In the genomic region with DNA sequence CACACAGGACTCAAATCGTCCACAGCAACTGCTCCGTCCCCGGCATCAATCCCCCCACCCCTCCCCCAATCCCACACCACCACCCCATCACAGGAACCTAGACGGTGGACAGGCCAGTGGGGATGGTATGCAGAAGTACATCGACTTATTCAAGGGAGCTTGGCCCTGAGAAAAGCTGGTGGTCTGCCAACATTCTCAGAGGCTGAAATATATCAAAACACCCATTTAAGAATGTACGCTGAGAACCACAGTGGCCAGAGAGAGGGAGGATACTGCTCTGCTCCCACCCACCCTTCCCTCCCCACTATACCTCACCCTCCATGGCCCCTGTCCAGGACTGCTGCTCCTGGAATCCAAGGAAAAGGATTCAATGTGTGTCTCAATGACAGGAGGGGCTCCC, we compare ENCODE assay signal across 19 cellular contexts. TPM values are rescaled to one million over a fixed set of nuclear protein-coding genes. Genes with fewer than 3 reads are reported as not detected.
DNase-seq lines count a peak whose midpoint lies in the region; ATAC-seq and TF ChIP-seq lines count a peak whose summit lies in the region.
"Had no signal": no experiment of that assay in that cellular context is flagged by ENCODE, and none has a peak within 500 bp of the region (broad histone marks: within the 10 kb centered on the region; RNA-seq: fewer than 3 reads in every experiment).

No MANE protein-coding gene starts in this region.

- peaks cover 47% of the 10 kb centered on the region for H3K4me1 Mint-ChIP-seq in endodermal cell
- peaks cover 45 to 49% (median 47%) of the 10 kb centered on the region in 3 donors for H3K4me1 Mint-ChIP-seq in naive B cell

- H3K27ac Mint-ChIP-seq in endodermal cell (no peak overlapping the region), naive B cell (peak overlapping the region in 5 of 6 donors; percentile 76 to 96 (median 89))
- H3K27ac Mint-ChIP-seq: activated CD8-positive, alpha-beta T cell treated with anti-CD3 and anti-CD28 coated beads for 36 hours; activated T-cell treated with anti-CD3 and anti-CD28 coated beads, Interleukin-2, amount 50 U/mL, for 72 hours had no signal

- TF ChIP-seq CTCF in AG04450 (IDR thresholded peaks at IDR 0.05; ENCODE audit: low read depth, low read length) (no peak), endodermal cell (conservative IDR thresholded peaks at IDR 0.05) (no peak)

- H3K9me3 Mint-ChIP-seq in endodermal cell (no peaks in the 10 kb centered on the region), naive B cell (peaks cover 0 to 3% (median 0%) of the 10 kb centered on the region in 7 donors)
- H3K9me3 Mint-ChIP-seq: activated CD8-positive, alpha-beta T cell treated with anti-CD3 and anti-CD28 coated beads for 36 hours; activated T-cell treated with anti-CD3 and anti-CD28 coated beads, Interleukin-2, amount 50 U/mL, for 72 hours had no signal

- POLR2A ChIA-PET in AG04450 (lab: Yijun Ruan, JAX) = interaction anchor here (0.6 to 1.3 kb wide), 4 partner anchors 12 to 335 kb away, joined by 3 read pairs; no protein-coding TSS in a partner anchor

- H3K27ac ChIP-seq in AG04450 (ENCODE audit: low read depth, low read length) = peak overlapping the region; percentile 43
- no peak overlapping the region for H3K27ac ChIP-seq in endodermal cell (ENCODE audit: low read depth, low read length)

- H3K27me3 ChIP-seq in AG04450 (ENCODE audit: control insufficient read depth, insufficient read depth, low read length) = no peaks in the 10 kb centered on the region
- H3K27me3 ChIP-seq in endodermal cell (ENCODE audit: control insufficient read depth, insufficient read depth, low read length, poor library complexity, severe bottlenecking) = peaks cover 12% of the 10 kb centered on the region
- H3K27me3 ChIP-seq: adrenal gland had no signal

- H3K4me3 ChIP-seq in AG04450 (ENCODE audit: low read depth, low read length) (no peak overlapping the region), endodermal cell (ENCODE audit: low read length) (no peak overlapping the region)
- H3K4me3 ChIP-seq: adrenal gland, GM12878, skin epidermis had no signal

- DNase-seq in AG04450 (ENCODE audit: low read depth, low spot score) (peak; percentile 68), NCI-H226 (peak; percentile 84), endodermal cell (peak; percentile 44), naive B cell (no peak), GM19238 (ENCODE audit: insufficient read length, low spot score) (no peak), COLO668 (lab: John Stamatoyannopoulos, UW; ENCODE audit: unreplicated experiment) (no peak), T-helper 1 cell (no peak)
- DNase-seq in stimulated activated CD4-positive, alpha-beta T cell treated with anti-CD3 and anti-CD28 coated beads, Interleukin-2, amount 100 ng/mL, for 24 hours = no peak
- DNase-seq: activated CD8-positive, alpha-beta T cell treated with anti-CD3 and anti-CD28 coated beads for 36 hours; activated T-cell treated with anti-CD3 and anti-CD28 coated beads, Interleukin-2, amount 50 U/mL, for 72 hours; adrenal gland; Caco-2; cortex of kidney; erythroblast; Karpas-422; NCI-H1092 treated with DMSO at 0.1 percent for 48 hours; stimulated activated naive CD4-positive, alpha-beta T cell treated with Interleukin-2 at 50 U/mL for 16 hours had no signal

- peaks cover 13% of the 10 kb centered on the region for H3K4me1 ChIP-seq in endodermal cell (ENCODE audit: control insufficient read depth, insufficient read depth, low read length)

- no peak overlapping the region for H3K9ac ChIP-seq in endodermal cell (ENCODE audit: extremely low read depth, low read length, poor library complexity, severe bottlenecking)

- H3K36me3 ChIP-seq in endodermal cell (ENCODE audit: control insufficient read depth, insufficient read depth, low read length) = no peaks in the 10 kb centered on the region
- H3K36me3 ChIP-seq: adrenal gland had no signal

- H3K9me3 ChIP-seq in AG04450 (ENCODE audit: control insufficient read depth, insufficient read depth, low read length) = no peaks in the 10 kb centered on the region
- H3K9me3 ChIP-seq in endodermal cell (ENCODE audit: control insufficient read depth, low read length) = no peaks in the 10 kb centered on the region
- H3K9me3 ChIP-seq: adrenal gland, Caco-2 had no signal

- H3K36me3 Mint-ChIP-seq in endodermal cell (ENCODE audit: low read depth) = no peaks in the 10 kb centered on the region
- H3K36me3 Mint-ChIP-seq in naive B cell = peaks cover 0 to 5% of the 10 kb centered on the region in 2 donors

- ATAC-seq in naive B cell (ENCODE audit: low read depth in 2 of 2) = no peak
- ATAC-seq: activated CD8-positive, alpha-beta T cell treated with anti-CD3 and anti-CD28 coated beads for 36 hours; activated T-cell treated with anti-CD3 and anti-CD28 coated beads, Interleukin-2, amount 50 U/mL, for 72 hours; GM12878 had no signal

- H3K4me3 Mint-ChIP-seq in endodermal cell (no peak overlapping the region), naive B cell (no peak overlapping the region)
- H3K4me3 Mint-ChIP-seq: activated CD8-positive, alpha-beta T cell treated with anti-CD3 and anti-CD28 coated beads for 36 hours; activated T-cell treated with anti-CD3 and anti-CD28 coated beads, Interleukin-2, amount 50 U/mL, for 72 hours had no signal

- H3K27me3 Mint-ChIP-seq in endodermal cell (ENCODE audit: insufficient read depth) = peaks cover 14% of the 10 kb centered on the region
- no peaks in the 10 kb centered on the region for H3K27me3 Mint-ChIP-seq in naive B cell
- H3K27me3 Mint-ChIP-seq: activated CD8-positive, alpha-beta T cell treated with anti-CD3 and anti-CD28 coated beads for 36 hours had no signal

- CTCF ChIA-PET in AG04450 (lab: Charles Lee) = interaction anchor here (0.7 to 1.0 kb wide), 2 partner anchors 26 to 61 kb away, joined by 4 to 5 read pairs; no protein-coding TSS in a partner anchor

- WGBS in endodermal cell (ENCODE audit: insufficient coverage in 1 of 2, insufficient read length in 1 of 2), 2 experiments = 92% methylated on average over 4 of the region's 6 CpGs; no CpG with 5 or more reads in 1 of the 2 experiments

RNA-seq across cellular contexts. Expression of a gene that starts 12.4 kb away (rescaled TPM):
- polyA plus RNA-seq in AG04450 (2011; rRNA removed) (24.0 and 30.7 TPM in 2 replicates), naive B cell (ENCODE audit: low read depth in 6 of 6) (10 to 100 TPM; 53.6 to 88.0 (median 58.7) TPM)
- 38.2 and 45.0 TPM in 2 replicates for polyA minus RNA-seq in AG04450 (2011; rRNA and poly(A)+ RNA removed)
- total RNA-seq in endodermal cell = 10 to 100 TPM; 51.5 to 52.5 TPM
- polyA plus RNA-seq in endodermal cell (2013, experiment 1 of 2) = 64.2 TPM
- polyA plus RNA-seq in endodermal cell (2013, experiment 2 of 2) = 62.6 TPM

Comparison
In these comparisons a context has a peak if more than half of its experiments do, and no peak if none do; other contexts are left out.
1. DNase-seq: peak in AG04450 (single experiment), NCI-H226 (single experiment) and endodermal cell (single experiment); none in naive B cell (single experiment), GM19238 (single experiment), COLO668 (single experiment), T-helper 1 cell (0 of 5) and stimulated activated CD4-positive, alpha-beta T cell treated with anti-CD3 and anti-CD28 coated beads, Interleukin-2, amount 100 ng/mL, for 24 hours (0 of 2).